ENCODE assay signal across 17 cellular contexts in the genomic region with DNA sequence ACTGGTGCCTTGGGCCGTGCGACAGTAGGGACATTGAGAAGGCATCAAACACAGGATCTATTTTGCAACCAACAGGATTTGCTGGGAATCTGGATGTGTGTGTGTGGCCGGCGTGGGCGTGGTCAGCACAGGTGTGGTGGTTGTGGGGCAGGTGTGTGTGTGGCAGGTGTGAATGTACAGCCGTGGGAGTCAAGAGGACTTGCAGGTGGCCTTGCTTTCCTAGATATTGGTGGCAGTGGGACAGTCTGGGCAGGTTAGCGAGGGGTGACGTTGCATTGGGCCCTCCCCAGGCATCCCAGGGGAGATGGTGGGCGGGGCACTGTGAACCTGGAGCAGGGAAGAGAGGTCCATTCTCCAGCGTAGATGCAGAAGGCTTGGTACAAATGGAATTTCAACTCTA. TPM values are rescaled to one million over a fixed set of nuclear protein-coding genes. Genes with fewer than 3 reads are reported as not detected.
"Had no signal": no experiment of that assay in that cellular context is flagged by ENCODE, and none has a peak within 500 bp of the region (broad histone marks: within the 10 kb centered on the region; RNA-seq: fewer than 3 reads in every experiment).

No MANE protein-coding gene starts in this region.

- H3K36me3 ChIP-seq: breast epithelium, esophagus squamous epithelium, left lung, transverse colon had no signal

- H3K4me3 ChIP-seq: breast epithelium, esophagus squamous epithelium, left lung, transverse colon had no signal

- H3K9me3 Mint-ChIP-seq: activated naive CD8-positive, alpha-beta T cell treated with anti-CD3 and anti-CD28 coated beads, Interleukin-2, amount 10 ng/mL, durations not matched to agents 7 days and 5 days; activated T-cell treated with anti-CD3 and anti-CD28 coated beads, Interleukin-2, amount 50 U/mL, for 24 hours; T-helper 2 cell treated with Interferon-gamma antibody and Interleukin-4, amounts not matched to agents 5 μg/mL and 100 μg/mL, for 36 hours had no signal

- ATAC-seq: left lung had no signal

- H3K9ac ChIP-seq: parathyroid adenoma had no signal

- H3K27ac Mint-ChIP-seq: activated naive CD8-positive, alpha-beta T cell treated with anti-CD3 and anti-CD28 coated beads, Interleukin-2, amount 10 ng/mL, durations not matched to agents 7 days and 5 days; activated T-cell treated with anti-CD3 and anti-CD28 coated beads, Interleukin-2, amount 50 U/mL, for 24 hours; T-helper 2 cell treated with Interferon-gamma antibody and Interleukin-4, amounts not matched to agents 5 μg/mL and 100 μg/mL, for 36 hours had no signal

- H3K4me3 Mint-ChIP-seq: activated naive CD8-positive, alpha-beta T cell treated with anti-CD3 and anti-CD28 coated beads, Interleukin-2, amount 10 ng/mL, durations not matched to agents 7 days and 5 days; activated T-cell treated with anti-CD3 and anti-CD28 coated beads, Interleukin-2, amount 50 U/mL, for 24 hours; T-helper 2 cell treated with Interferon-gamma antibody and Interleukin-4, amounts not matched to agents 5 μg/mL and 100 μg/mL, for 36 hours had no signal

- H3K4me1 ChIP-seq: breast epithelium had no signal

- H2AFZ ChIP-seq: parathyroid adenoma had no signal

- DNase-seq: activated CD4-positive, alpha-beta T cell treated with anti-CD3 and anti-CD28 coated beads, Interleukin-2, amount 50 U/mL, for 4 hours; activated CD4-positive, CD25-positive, alpha-beta regulatory T cell treated with anti-CD3 and anti-CD28 coated beads, Interleukin-2, amount 50 U/mL, for 72 hours; activated gamma-delta T cell; activated naive CD8-positive, alpha-beta T cell treated with anti-CD3 and anti-CD28 coated beads, Interleukin-2, amount 10 ng/mL, durations not matched to agents 7 days and 5 days; activated T-cell treated with anti-CD3 and anti-CD28 coated beads, Interleukin-2, amount 50 U/mL, for 24 hours; aorta; esophagus squamous epithelium; foreskin fibroblast; small intestine; transverse colon had no signal

- H3K36me3 Mint-ChIP-seq: activated naive CD8-positive, alpha-beta T cell treated with anti-CD3 and anti-CD28 coated beads, Interleukin-2, amount 10 ng/mL, durations not matched to agents 7 days and 5 days had no signal

- H3K27ac ChIP-seq: breast epithelium, esophagus squamous epithelium, left lung, parathyroid adenoma, transverse colon had no signal

- H3K9me3 ChIP-seq: breast epithelium, esophagus squamous epithelium, left lung, transverse colon had no signal

RNA-seq across cellular contexts. Expression of a gene that starts 3.2 kb away (rescaled TPM):
- polyA plus RNA-seq: keratinocyte had no signal

RNA-seq across cellular contexts. Expression of a gene that starts 32.6 kb away (rescaled TPM):
- total RNA-seq: activated naive CD8-positive, alpha-beta T cell treated with anti-CD3 and anti-CD28 coated beads, Interleukin-2, amount 10 ng/mL, durations not matched to agents 7 days and 5 days; breast epithelium; esophagus squamous epithelium; myocyte; subcutaneous adipose tissue had no signal
- polyA plus RNA-seq: keratinocyte had no signal
